Comparison of ENCODE assay signal across 11 cellular contexts in genomic region chr6:159043236-159043635, GRCh38. TPM values are rescaled to one million over a fixed set of nuclear protein-coding genes. Genes with fewer than 3 reads are reported as not detected.
DNase-seq lines count a peak whose midpoint lies in the region; ATAC-seq and TF ChIP-seq lines count a peak whose summit lies in the region.
"Had no signal": no experiment of that assay in that cellular context is flagged by ENCODE, and none has a peak within 500 bp of the region (broad histone marks: within the 10 kb centered on the region; RNA-seq: fewer than 3 reads in every experiment).

No MANE protein-coding gene starts in this region.

- ATAC-seq in activated T-cell treated with anti-CD3 and anti-CD28 coated beads, Interleukin-2, amount 50 U/mL, for 72 hours (replicated peaks in 1 of 2): no peak
- no peak for ATAC-seq in stimulated activated naive CD8-positive, alpha-beta T cell treated with anti-CD3 and anti-CD28 coated beads, Interleukin-15, amount 100 ng/mL, for 72 hours
- no peak for ATAC-seq in gastrocnemius medialis

- H3K36me3 ChIP-seq in OCI-LY3 (replicated peaks; ENCODE audit: low read depth, low read length) (peaks cover 44% of the 10 kb centered on the region), gastrocnemius medialis (no peaks in the 10 kb centered on the region), tibial artery (no peaks in the 10 kb centered on the region)

- no peaks in the 10 kb centered on the region for H3K9me3 Mint-ChIP-seq in activated T-cell treated with anti-CD3 and anti-CD28 coated beads, Interleukin-2, amount 50 U/mL, for 72 hours
- H3K9me3 Mint-ChIP-seq in stimulated activated naive CD8-positive, alpha-beta T cell treated with anti-CD3 and anti-CD28 coated beads, Interleukin-15, amount 100 ng/mL, for 72 hours: no peaks in the 10 kb centered on the region

- H3K36me3 Mint-ChIP-seq in activated T-cell treated with anti-CD3 and anti-CD28 coated beads, Interleukin-2, amount 50 U/mL, for 72 hours (ENCODE audit: insufficient read depth in 2 of 2): peaks cover 30 to 61% of the 10 kb centered on the region in 2 donors

- no peak overlapping the region for H2AFZ ChIP-seq in OCI-LY3 (ENCODE audit: low read depth, low read length)

- TF ChIP-seq CTCF in OCI-LY3 (IDR thresholded peaks at IDR 0.05; ENCODE audit: low read depth, low read length): no peak
- TF ChIP-seq CTCF in choroid plexus epithelial cell (conservative IDR thresholded peaks at IDR 0.05; ENCODE audit: low read depth, low read length): no peak
- TF ChIP-seq CTCF in gastrocnemius medialis (IDR thresholded peaks at IDR 0.05 in 4 of 5, conservative IDR thresholded peaks at IDR 0.05 in 1 of 5): no peak
- TF ChIP-seq CTCF in tibial artery (IDR thresholded peaks at IDR 0.05): no peak

- H3K27ac ChIP-seq in OCI-LY3 (ENCODE audit: low read length) (peak overlapping the region; percentile 100), gastrocnemius medialis (no peak overlapping the region), tibial artery (no peak overlapping the region)
- H3K27ac ChIP-seq: parathyroid adenoma had no signal

- H3K4me2 ChIP-seq in OCI-LY3 (ENCODE audit: low read length): peak overlapping the region; percentile 94

- H4K20me1 ChIP-seq in OCI-LY3 (ENCODE audit: insufficient read depth, low read length): no peaks in the 10 kb centered on the region

- peak overlapping the region; percentile 91 for H3K9ac ChIP-seq in OCI-LY3 (ENCODE audit: low read length)
- H3K9ac ChIP-seq: parathyroid adenoma had no signal

- H3K4me3 ChIP-seq in OCI-LY3 (ENCODE audit: low read length) (peak overlapping the region; percentile 90), choroid plexus epithelial cell (ENCODE audit: low read depth, low read length) (no peak overlapping the region), gastrocnemius medialis (no peak overlapping the region), tibial artery (no peak overlapping the region)

- intact Hi-C loops in gastrocnemius medialis (cut with DNase I; ENCODE audit: low total_unique reads) (no loop called here), tibial artery (cut with DNase I; ENCODE audit: low total_unique reads) (no loop called here)

- H3K9me3 ChIP-seq in OCI-LY3 (ENCODE audit: insufficient read depth, low read length): no peaks in the 10 kb centered on the region
- no peaks in the 10 kb centered on the region for H3K9me3 ChIP-seq in gastrocnemius medialis
- no peaks in the 10 kb centered on the region for H3K9me3 ChIP-seq in tibial artery

- TF ChIP-seq POLR2A in gastrocnemius medialis (IDR thresholded peaks at IDR 0.05): no peak

- peaks cover 74% of the 10 kb centered on the region for H3K4me1 Mint-ChIP-seq in activated T-cell treated with anti-CD3 and anti-CD28 coated beads, Interleukin-2, amount 50 U/mL, for 72 hours (ENCODE audit: low read depth)
- peaks cover 70% of the 10 kb centered on the region for H3K4me1 Mint-ChIP-seq in stimulated activated naive CD8-positive, alpha-beta T cell treated with anti-CD3 and anti-CD28 coated beads, Interleukin-15, amount 100 ng/mL, for 72 hours

- no peaks in the 10 kb centered on the region for H3K27me3 ChIP-seq in OCI-LY3 (ENCODE audit: low read depth, low read length)
- H3K27me3 ChIP-seq in gastrocnemius medialis: no peaks in the 10 kb centered on the region
- H3K27me3 ChIP-seq in tibial artery: peaks cover 0 to 3% of the 10 kb centered on the region in 2 donors

- no peak for DNase-seq in activated T-cell treated with anti-CD3 and anti-CD28 coated beads, Interleukin-2, amount 50 U/mL, for 72 hours
- no peak for DNase-seq in activated T-cell treated with anti-CD3 and anti-CD28 coated beads, Interleukin-2, amount 50 U/mL, for 48 hours
- DNase-seq in choroid plexus epithelial cell (ENCODE audit: low read depth) (peak; percentile 4), gastrocnemius medialis (no peak), tibial artery (no peak), AG08395 (ENCODE audit: low spot score) (no peak)
- DNase-seq in stimulated activated naive CD8-positive, alpha-beta T cell treated with anti-CD3 and anti-CD28 coated beads, Interleukin-15, amount 100 ng/mL, for 72 hours: no peak

- H3K4me1 ChIP-seq in OCI-LY3 (ENCODE audit: low read length) (peaks cover 62% of the 10 kb centered on the region), gastrocnemius medialis (peaks cover 0 to 4% of the 10 kb centered on the region in 2 donors), tibial artery (peaks cover 0 to 7% (median 0%) of the 10 kb centered on the region in 4 donors)
- H3K4me1 ChIP-seq: parathyroid adenoma had no signal

- no peaks in the 10 kb centered on the region for H3K27me3 Mint-ChIP-seq in activated T-cell treated with anti-CD3 and anti-CD28 coated beads, Interleukin-2, amount 50 U/mL, for 72 hours (ENCODE audit: low read depth)
- H3K27me3 Mint-ChIP-seq in stimulated activated naive CD8-positive, alpha-beta T cell treated with anti-CD3 and anti-CD28 coated beads, Interleukin-15, amount 100 ng/mL, for 72 hours: no peaks in the 10 kb centered on the region

- in situ Hi-C loops in gastrocnemius medialis (cut with MboI; ENCODE audit: low sequenced_read_pairs in 4 of 4): loop anchor here (5.0 to 10.0 kb wide), 3 partner anchors 62 to 92 kb away; no protein-coding TSS in a partner anchor

- peak overlapping the region; percentile 78 for H3K27ac Mint-ChIP-seq in activated T-cell treated with anti-CD3 and anti-CD28 coated beads, Interleukin-2, amount 50 U/mL, for 72 hours
- peak overlapping the region; percentile 98 to 99 for H3K27ac Mint-ChIP-seq in stimulated activated naive CD8-positive, alpha-beta T cell treated with anti-CD3 and anti-CD28 coated beads, Interleukin-15, amount 100 ng/mL, for 72 hours

- H3K79me2 ChIP-seq in OCI-LY3 (ENCODE audit: low read length): peaks cover 43% of the 10 kb centered on the region
- H3K79me2 ChIP-seq: parathyroid adenoma had no signal

- peak overlapping the region; percentile 95 to 98 for H3K4me3 Mint-ChIP-seq in activated T-cell treated with anti-CD3 and anti-CD28 coated beads, Interleukin-2, amount 50 U/mL, for 72 hours
- peak overlapping the region; percentile 88 to 97 for H3K4me3 Mint-ChIP-seq in stimulated activated naive CD8-positive, alpha-beta T cell treated with anti-CD3 and anti-CD28 coated beads, Interleukin-15, amount 100 ng/mL, for 72 hours

RNA-seq across cellular contexts. Expression of gene TAGAP, which starts 1.6 kb away (rescaled TPM):
- 10 to 100 TPM; 34.6 to 56.1 TPM for total RNA-seq in activated T-cell treated with anti-CD3 and anti-CD28 coated beads, Interleukin-2, amount 50 U/mL, for 72 hours
- total RNA-seq in gastrocnemius medialis: under 1 TPM in 2 of 4 donors, not detected in 2; 0.25 to 0.44 TPM
- total RNA-seq: endothelial cell of umbilical vein, IMR-90 had no signal

RNA-seq across cellular contexts. Expression of gene RSPH3, which starts 43.2 kb away (rescaled TPM):
- total RNA-seq in activated T-cell treated with anti-CD3 and anti-CD28 coated beads, Interleukin-2, amount 50 U/mL, for 72 hours: 1 to 10 TPM; 6.1 to 6.3 TPM
- 1 to 10 TPM; 1.9 to 4.4 (median 2.3) TPM for total RNA-seq in gastrocnemius medialis

Comparison
In these comparisons a context has a peak if more than half of its experiments do, and no peak if none do; other contexts are left out.
1. RNA of gene TAGAP, which starts 1.6 kb away (total RNA-seq): 34.6 to 56.1 TPM in activated T-cell treated with anti-CD3 and anti-CD28 coated beads, Interleukin-2, amount 50 U/mL, for 72 hours; 0.25 to 0.44 TPM in gastrocnemius medialis; every median in the first group is over 10 times any median in the second.